Comparison of ENCODE assay signal across 19 cellular contexts in genomic region chr13:29753593-29754485, GRCh38.
A peak's percentile ranks its signal among the peaks of the same experiment; 100 is the strongest.
DNase-seq lines count a peak whose midpoint lies in the region; ATAC-seq, FAIRE-seq and TF ChIP-seq lines count a peak whose summit lies in the region.
"Had no signal": no experiment of that assay in that cellular context is flagged by ENCODE, and none has a peak within 500 bp of the region (broad histone marks: within the 10 kb centered on the region; RNA-seq: fewer than 3 reads in every experiment).

No MANE protein-coding gene starts in this region.

- H3K36me3 ChIP-seq in astrocyte (ENCODE audit: insufficient read depth, low read length) (no peaks in the 10 kb centered on the region), iPS-18a (ENCODE audit: control insufficient read depth, low read depth, low read length) (no peaks in the 10 kb centered on the region), PC-3 (ENCODE audit: low read depth, low read length) (no peaks in the 10 kb centered on the region)
- H3K36me3 ChIP-seq: lower lobe of right lung, prostate gland had no signal

- H4K20me1 ChIP-seq in astrocyte (ENCODE audit: insufficient read depth, low read length) (no peaks in the 10 kb centered on the region), PC-3 (ENCODE audit: low read length) (no peaks in the 10 kb centered on the region)

- no peaks in the 10 kb centered on the region for H3F3A ChIP-seq in PC-3 (ENCODE audit: low read length, unreplicated experiment)

- H3K27ac ChIP-seq in astrocyte (ENCODE audit: low read depth, low read length) (no peak overlapping the region), iPS-18a (ENCODE audit: low read length) (peak overlapping the region; percentile 38), PC-3 (ENCODE audit: low read length) (no peak overlapping the region)
- H3K27ac ChIP-seq: dorsolateral prefrontal cortex, lower lobe of right lung, prostate gland, RWPE1 had no signal

- no TSS peak for BruUV-seq in PC-3 (replicated peaks; lab: Mats Ljungman, UMichigan)

- H3K27me3 ChIP-seq in astrocyte (ENCODE audit: insufficient read depth, low read length) (no peaks in the 10 kb centered on the region), iPS-18a (ENCODE audit: control insufficient read depth, insufficient read depth, low read length) (no peaks in the 10 kb centered on the region), PC-3 (ENCODE audit: low read length) (no peaks in the 10 kb centered on the region)
- H3K27me3 ChIP-seq: dorsolateral prefrontal cortex had no signal

- H3K79me2 ChIP-seq in astrocyte (ENCODE audit: insufficient read depth, low read length) (no peaks in the 10 kb centered on the region), PC-3 (ENCODE audit: low read length) (no peaks in the 10 kb centered on the region)

- no peak for ATAC-seq in PC-3
- no peak for ATAC-seq in GM19351 (IDR thresholded peaks at IDR 0.05; ENCODE audit: unreplicated experiment)
- ATAC-seq: K562, lower lobe of right lung had no signal

- no peak overlapping the region for H3K4me3 Mint-ChIP-seq in astrocyte (ENCODE audit: unreplicated experiment)
- H3K4me3 Mint-ChIP-seq: activated CD4-positive, alpha-beta memory T cell treated with anti-CD3 and anti-CD28 coated beads, Interleukin-2, amount 10 ng/mL, durations not matched to agents 7 days and 5 days had no signal

- POLR2A ChIA-PET in PC-3 (lab: Charles Lee; ENCODE audit: unreplicated experiment), result no interaction called here

- intact Hi-C loops in PC-3 (cut with micrococcal nuclease), result no loop called here

- H3K9ac ChIP-seq in astrocyte (ENCODE audit: low read length) (no peak overlapping the region), iPS-18a (ENCODE audit: low read length) (no peak overlapping the region), PC-3 (ENCODE audit: low read length) (no peak overlapping the region)

- H3K4me3 ChIP-seq in AG10803 (ENCODE audit: low read length) (no peak overlapping the region), astrocyte (ENCODE audit: insufficient read depth, low read depth, low read length) (no peak overlapping the region), iPS-18a (ENCODE audit: low read length) (no peak overlapping the region), PC-3 (ENCODE audit: low read length) (no peak overlapping the region)
- H3K4me3 ChIP-seq: dorsolateral prefrontal cortex, K562, lower lobe of right lung, prostate gland had no signal

- CTCF ChIA-PET in PC-3 (lab: Charles Lee), result interaction anchor here (0.7 kb wide), 1 partner anchor 40 kb away, joined by 3 read pairs; no protein-coding TSS in a partner anchor

- DNase-seq in AG10803 (ENCODE audit: low read depth) (peak; percentile 49), H4 (ENCODE audit: low spot score) (peak; percentile 19), astrocyte (ENCODE audit: low read depth) (peak; percentile 48), PC-3 (no peak), DMS 273 treated with DMSO at 0.1 percent for 48 hours (lab: John Stamatoyannopoulos, UW) (no peak), HuH-7 (ENCODE audit: low spot score) (no peak)
- DNase-seq: activated CD4-positive, alpha-beta memory T cell treated with anti-CD3 and anti-CD28 coated beads, Interleukin-2, amount 10 ng/mL, durations not matched to agents 7 days and 5 days; central memory CD4-positive, alpha-beta T cell; DMS79 treated with DMSO at 0.1 percent for 48 hours; dorsolateral prefrontal cortex; lower lobe of right lung; NCI-H1436 treated with DMSO at 0.1 percent for 48 hours; NCI-H524 treated with DMSO at 0.1 percent for 48 hours had no signal

- peak; percentile 9 for FAIRE-seq in astrocyte (lab: Jason Lieb, UNC)
- FAIRE-seq: H54, K562 had no signal

- no peak for TF ChIP-seq CTCF in AG10803 (conservative IDR thresholded peaks at IDR 0.05; ENCODE audit: low read length)
- no peak for TF ChIP-seq CTCF in astrocyte (IDR thresholded peaks at IDR 0.05; ENCODE audit: insufficient read depth, low read depth, low read length)
- no peak for TF ChIP-seq CTCF in PC-3 (conservative IDR thresholded peaks at IDR 0.05; ENCODE audit: low read depth, low read length)

- H3K9me3 Mint-ChIP-seq in astrocyte (ENCODE audit: unreplicated experiment), result peaks cover 3% of the 10 kb centered on the region
- H3K9me3 Mint-ChIP-seq: activated CD4-positive, alpha-beta memory T cell treated with anti-CD3 and anti-CD28 coated beads, Interleukin-2, amount 10 ng/mL, durations not matched to agents 7 days and 5 days had no signal

- H3K9me2 ChIP-seq in PC-3 (replicated peaks; ENCODE audit: low read length), result no peaks in the 10 kb centered on the region

- no peak overlapping the region for H2AFZ ChIP-seq in astrocyte (ENCODE audit: low read depth, low read length)
- H2AFZ ChIP-seq in PC-3 (ENCODE audit: low read length), result no peak overlapping the region

- peak overlapping the region; percentile 81 for H3K27ac Mint-ChIP-seq in astrocyte (ENCODE audit: unreplicated experiment)
- H3K27ac Mint-ChIP-seq: activated CD4-positive, alpha-beta memory T cell treated with anti-CD3 and anti-CD28 coated beads, Interleukin-2, amount 10 ng/mL, durations not matched to agents 7 days and 5 days had no signal

- no peaks in the 10 kb centered on the region for H3K36me3 Mint-ChIP-seq in astrocyte (ENCODE audit: low read depth, unreplicated experiment)

- H3K9me3 ChIP-seq in astrocyte (ENCODE audit: insufficient read depth, low read depth, low read length), result no peaks in the 10 kb centered on the region
- H3K9me3 ChIP-seq in iPS-18a (ENCODE audit: control insufficient read depth, low read depth, low read length), result no peaks in the 10 kb centered on the region
- no peaks in the 10 kb centered on the region for H3K9me3 ChIP-seq in PC-3 (ENCODE audit: low read length)
- H3K9me3 ChIP-seq: lower lobe of right lung, prostate gland had no signal

- peaks cover 18% of the 10 kb centered on the region for H3K4me1 Mint-ChIP-seq in astrocyte (ENCODE audit: low read depth, unreplicated experiment)

- H3K4me1 ChIP-seq in astrocyte (ENCODE audit: insufficient read depth, low read length), result peaks cover 9% of the 10 kb centered on the region
- peaks cover 9% of the 10 kb centered on the region for H3K4me1 ChIP-seq in iPS-18a (ENCODE audit: control insufficient read depth, low read depth, low read length)
- peaks cover 19% of the 10 kb centered on the region for H3K4me1 ChIP-seq in PC-3 (ENCODE audit: insufficient read depth, low read length)
- H3K4me1 ChIP-seq: lower lobe of right lung, prostate gland had no signal

- no peaks in the 10 kb centered on the region for H3K27me3 Mint-ChIP-seq in astrocyte (ENCODE audit: low read depth, unreplicated experiment)

- peak overlapping the region; percentile 45 for H3K4me2 ChIP-seq in astrocyte (ENCODE audit: low read length)
- no peak overlapping the region for H3K4me2 ChIP-seq in PC-3 (ENCODE audit: low read length)

Comparison
In these comparisons a context has a peak if more than half of its experiments do, and no peak if none do; other contexts are left out.
1. DNase-seq: peak in AG10803 (single experiment), H4 (single experiment) and astrocyte (single experiment); none in PC-3 (single experiment), DMS 273 treated with DMSO at 0.1 percent for 48 hours (single experiment) and HuH-7 (single experiment).